Comparison of ENCODE assay signal across 3 cellular contexts in the genomic region with DNA sequence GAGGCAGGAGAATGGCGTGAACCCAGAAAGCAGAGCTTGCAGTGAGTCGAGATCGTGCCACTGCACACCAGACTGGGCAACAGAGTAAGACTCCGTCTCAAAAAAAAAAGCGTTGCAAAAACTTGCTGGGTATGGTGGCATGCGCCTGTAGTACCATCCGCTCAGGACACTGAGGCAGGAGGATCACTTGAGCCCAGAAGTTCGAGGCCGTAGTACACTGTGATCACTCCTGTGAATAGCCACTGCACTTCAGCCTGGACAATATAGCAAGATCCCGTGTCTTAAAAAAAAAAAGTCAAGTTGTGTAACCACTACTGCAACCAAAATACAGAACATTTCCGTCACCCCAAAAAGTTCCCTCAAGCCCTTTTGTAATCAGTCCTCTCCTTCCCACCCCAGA.
TF ChIP-seq lines count a peak whose summit lies in the region.

No MANE protein-coding gene starts in this region.

TF ChIP-seq in SK-N-SH, 30 proteins besides CTCF, POLR2A, EP300 and RAD21:
- TF ChIP-seq TCF12 (IDR thresholded peaks at IDR 0.05) (no peak), JUND (IDR thresholded peaks at IDR 0.05) (no peak), EZH2phosphoT487 (IDR thresholded peaks at IDR 0.05; ENCODE audit: borderline replicate concordance, low read depth) (no peak), CHD2 (IDR thresholded peaks at IDR 0.05; ENCODE audit: low read length, partially characterized antibody) (no peak), POLR2AphosphoS5 (IDR thresholded peaks at IDR 0.05; ENCODE audit: low read depth, low read length) (no peak), RXRA (IDR thresholded peaks at IDR 0.05; ENCODE audit: borderline replicate concordance, low read depth) (no peak), FOXJ3 (CRISPR knock-in tag; IDR thresholded peaks at IDR 0.05) (no peak)

TF ChIP-seq in SK-N-SH treated with all-trans-retinoic acid at 6 μM for 48 hours, 23 proteins besides CTCF, POLR2A, EP300 and RAD21:
- TF ChIP-seq TOX (CRISPR knock-in tag; IDR thresholded peaks at IDR 0.05; ENCODE audit: borderline replicate concordance) = no peak
- TF ChIP-seq BACH2 (CRISPR knock-in tag; IDR thresholded peaks at IDR 0.05; ENCODE audit: borderline replicate concordance) = no peak
- no peak for TF ChIP-seq ISL1 (CRISPR knock-in tag; IDR thresholded peaks at IDR 0.05)
- no peak for TF ChIP-seq PATZ1 (CRISPR knock-in tag; IDR thresholded peaks at IDR 0.05; ENCODE audit: borderline replicate concordance)
- TF ChIP-seq GLIS3 (CRISPR knock-in tag; IDR thresholded peaks at IDR 0.05) = no peak
- TF ChIP-seq, protein P1, sequence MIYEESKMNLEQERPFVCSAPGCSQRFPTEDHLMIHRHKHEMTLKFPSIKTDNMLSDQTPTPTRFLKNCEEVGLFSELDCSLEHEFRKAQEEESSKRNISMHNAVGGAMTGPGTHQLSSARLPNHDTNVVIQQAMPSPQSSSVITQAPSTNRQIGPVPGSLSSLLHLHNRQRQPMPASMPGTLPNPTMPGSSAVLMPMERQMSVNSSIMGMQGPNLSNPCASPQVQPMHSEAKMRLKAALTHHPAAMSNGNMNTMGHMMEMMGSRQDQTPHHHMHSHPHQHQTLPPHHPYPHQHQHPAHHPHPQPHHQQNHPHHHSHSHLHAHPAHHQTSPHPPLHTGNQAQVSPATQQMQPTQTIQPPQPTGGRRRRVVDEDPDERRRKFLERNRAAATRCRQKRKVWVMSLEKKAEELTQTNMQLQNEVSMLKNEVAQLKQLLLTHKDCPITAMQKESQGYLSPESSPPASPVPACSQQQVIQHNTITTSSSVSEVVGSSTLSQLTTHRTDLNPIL (CRISPR knock-in tag; IDR thresholded peaks at IDR 0.05; ENCODE audit: low read depth) = no peak
- TF ChIP-seq RARB (CRISPR knock-in tag; IDR thresholded peaks at IDR 0.05) = no peak
TF ChIP-seq in SK-N-SH treated with all-trans-retinoic acid at 6 μM for 48 hours: peak in this region for 0.

TF ChIP-seq in GM12878, 131 proteins besides CTCF, POLR2A, EP300 and RAD21:
- TF ChIP-seq EGR1 (IDR thresholded peaks at IDR 0.05; ENCODE audit: borderline replicate concordance in 1 of 2, low read depth in 2 of 2, low read length in 2 of 2) (no peak), CEBPB (IDR thresholded peaks at IDR 0.05; ENCODE audit: borderline replicate concordance in 1 of 2, low read depth in 2 of 2, low read length in 2 of 2) (no peak), WRNIP1 (IDR thresholded peaks at IDR 0.05; ENCODE audit: borderline replicate concordance, low read depth, low read length) (no peak), SRF (IDR thresholded peaks at IDR 0.05; ENCODE audit: low read depth in 2 of 2, low read length in 2 of 2) (no peak), STAT1 (conservative IDR thresholded peaks at IDR 0.05) (no peak), ZBED1 (IDR thresholded peaks at IDR 0.05; ENCODE audit: borderline replicate concordance) (no peak), RFX5 (IDR thresholded peaks at IDR 0.05; ENCODE audit: low read depth, low read length) (no peak), MEF2B (IDR thresholded peaks at IDR 0.05; ENCODE audit: partially characterized antibody, poor library complexity, severe bottlenecking) (no peak)
- TF ChIP-seq, protein P2, sequence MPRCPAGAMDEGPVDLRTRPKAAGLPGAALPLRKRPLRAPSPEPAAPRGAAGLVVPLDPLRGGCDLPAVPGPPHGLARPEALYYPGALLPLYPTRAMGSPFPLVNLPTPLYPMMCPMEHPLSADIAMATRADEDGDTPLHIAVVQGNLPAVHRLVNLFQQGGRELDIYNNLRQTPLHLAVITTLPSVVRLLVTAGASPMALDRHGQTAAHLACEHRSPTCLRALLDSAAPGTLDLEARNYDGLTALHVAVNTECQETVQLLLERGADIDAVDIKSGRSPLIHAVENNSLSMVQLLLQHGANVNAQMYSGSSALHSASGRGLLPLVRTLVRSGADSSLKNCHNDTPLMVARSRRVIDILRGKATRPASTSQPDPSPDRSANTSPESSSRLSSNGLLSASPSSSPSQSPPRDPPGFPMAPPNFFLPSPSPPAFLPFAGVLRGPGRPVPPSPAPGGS (IDR thresholded peaks at IDR 0.05; ENCODE audit: borderline replicate concordance, insufficient read depth, low read depth, low read length, poor library complexity, severe bottlenecking) = no peak
TF ChIP-seq in GM12878: peak in this region for 0.
